1 cellular context compared by ENCODE assay signal in the genomic region with DNA sequence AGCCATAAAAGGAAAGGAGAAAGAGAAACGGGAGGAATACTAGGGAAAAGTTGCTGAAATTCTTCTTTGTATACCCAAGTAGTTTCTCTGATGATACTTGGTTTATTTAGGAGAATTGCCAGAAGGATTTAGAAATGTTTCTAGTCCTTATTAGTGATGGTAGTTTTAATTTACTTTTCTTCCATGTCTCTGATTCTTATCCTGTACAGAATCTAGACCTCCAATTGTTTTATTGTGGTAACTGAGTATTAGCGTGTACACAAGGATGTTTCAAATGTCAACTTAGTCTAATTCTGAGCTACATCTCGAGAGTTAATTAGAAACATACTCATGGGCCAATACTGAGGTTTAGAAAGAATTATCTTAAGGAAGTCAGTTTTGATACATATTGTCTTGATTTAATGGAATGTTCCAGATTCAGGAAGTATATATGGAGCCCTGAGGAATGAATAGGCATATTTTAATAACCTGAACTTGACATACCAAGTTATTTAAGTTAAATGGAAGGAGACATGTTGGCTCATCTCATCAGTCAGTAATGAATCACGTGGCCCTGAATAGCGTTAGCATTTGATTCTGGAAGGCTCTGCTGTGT.
TF ChIP-seq lines count a peak whose summit lies in the region.

No MANE protein-coding gene starts in this region.

TF ChIP-seq in SK-N-SH, 30 proteins besides CTCF, POLR2A, EP300 and RAD21 (continued from another document):
- TF ChIP-seq, protein P1, sequence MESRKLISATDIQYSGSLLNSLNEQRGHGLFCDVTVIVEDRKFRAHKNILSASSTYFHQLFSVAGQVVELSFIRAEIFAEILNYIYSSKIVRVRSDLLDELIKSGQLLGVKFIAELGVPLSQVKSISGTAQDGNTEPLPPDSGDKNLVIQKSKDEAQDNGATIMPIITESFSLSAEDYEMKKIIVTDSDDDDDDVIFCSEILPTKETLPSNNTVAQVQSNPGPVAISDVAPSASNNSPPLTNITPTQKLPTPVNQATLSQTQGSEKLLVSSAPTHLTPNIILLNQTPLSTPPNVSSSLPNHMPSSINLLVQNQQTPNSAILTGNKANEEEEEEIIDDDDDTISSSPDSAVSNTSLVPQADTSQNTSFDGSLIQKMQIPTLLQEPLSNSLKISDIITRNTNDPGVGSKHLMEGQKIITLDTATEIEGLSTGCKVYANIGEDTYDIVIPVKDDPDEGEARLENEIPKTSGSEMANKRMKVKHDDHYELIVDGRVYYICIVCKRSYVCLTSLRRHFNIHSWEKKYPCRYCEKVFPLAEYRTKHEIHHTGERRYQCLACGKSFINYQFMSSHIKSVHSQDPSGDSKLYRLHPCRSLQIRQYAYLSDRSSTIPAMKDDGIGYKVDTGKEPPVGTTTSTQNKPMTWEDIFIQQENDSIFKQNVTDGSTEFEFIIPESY (IDR thresholded peaks at IDR 0.05; ENCODE audit: borderline replicate concordance, low read depth): peak; percentile 78; the same call in 1 of the 2 replicates
- TF ChIP-seq, protein P2, sequence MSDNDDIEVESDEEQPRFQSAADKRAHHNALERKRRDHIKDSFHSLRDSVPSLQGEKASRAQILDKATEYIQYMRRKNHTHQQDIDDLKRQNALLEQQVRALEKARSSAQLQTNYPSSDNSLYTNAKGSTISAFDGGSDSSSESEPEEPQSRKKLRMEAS (IDR thresholded peaks at IDR 0.05; ENCODE audit: low read depth): peak; percentile 77
- TF ChIP-seq TAF1 (IDR thresholded peaks at IDR 0.05; ENCODE audit: borderline replicate concordance, low read depth, low read length): 0 out of 2 replicates have a peak, but pooled peaks have one; percentile 10
- TF ChIP-seq EZH2phosphoT487 (IDR thresholded peaks at IDR 0.05; ENCODE audit: borderline replicate concordance, low read depth): peak; percentile 49; the same call in 1 of the 2 replicates
- TF ChIP-seq FOXJ3 (CRISPR knock-in tag; IDR thresholded peaks at IDR 0.05): no peak
- TF ChIP-seq, protein P3, sequence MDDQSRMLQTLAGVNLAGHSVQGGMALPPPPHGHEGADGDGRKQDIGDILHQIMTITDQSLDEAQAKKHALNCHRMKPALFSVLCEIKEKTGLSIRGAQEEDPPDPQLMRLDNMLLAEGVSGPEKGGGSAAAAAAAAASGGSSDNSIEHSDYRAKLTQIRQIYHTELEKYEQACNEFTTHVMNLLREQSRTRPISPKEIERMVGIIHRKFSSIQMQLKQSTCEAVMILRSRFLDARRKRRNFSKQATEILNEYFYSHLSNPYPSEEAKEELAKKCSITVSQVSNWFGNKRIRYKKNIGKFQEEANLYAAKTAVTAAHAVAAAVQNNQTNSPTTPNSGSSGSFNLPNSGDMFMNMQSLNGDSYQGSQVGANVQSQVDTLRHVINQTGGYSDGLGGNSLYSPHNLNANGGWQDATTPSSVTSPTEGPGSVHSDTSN (IDR thresholded peaks at IDR 0.05): peak; percentile 93
- TF ChIP-seq, protein P4, sequence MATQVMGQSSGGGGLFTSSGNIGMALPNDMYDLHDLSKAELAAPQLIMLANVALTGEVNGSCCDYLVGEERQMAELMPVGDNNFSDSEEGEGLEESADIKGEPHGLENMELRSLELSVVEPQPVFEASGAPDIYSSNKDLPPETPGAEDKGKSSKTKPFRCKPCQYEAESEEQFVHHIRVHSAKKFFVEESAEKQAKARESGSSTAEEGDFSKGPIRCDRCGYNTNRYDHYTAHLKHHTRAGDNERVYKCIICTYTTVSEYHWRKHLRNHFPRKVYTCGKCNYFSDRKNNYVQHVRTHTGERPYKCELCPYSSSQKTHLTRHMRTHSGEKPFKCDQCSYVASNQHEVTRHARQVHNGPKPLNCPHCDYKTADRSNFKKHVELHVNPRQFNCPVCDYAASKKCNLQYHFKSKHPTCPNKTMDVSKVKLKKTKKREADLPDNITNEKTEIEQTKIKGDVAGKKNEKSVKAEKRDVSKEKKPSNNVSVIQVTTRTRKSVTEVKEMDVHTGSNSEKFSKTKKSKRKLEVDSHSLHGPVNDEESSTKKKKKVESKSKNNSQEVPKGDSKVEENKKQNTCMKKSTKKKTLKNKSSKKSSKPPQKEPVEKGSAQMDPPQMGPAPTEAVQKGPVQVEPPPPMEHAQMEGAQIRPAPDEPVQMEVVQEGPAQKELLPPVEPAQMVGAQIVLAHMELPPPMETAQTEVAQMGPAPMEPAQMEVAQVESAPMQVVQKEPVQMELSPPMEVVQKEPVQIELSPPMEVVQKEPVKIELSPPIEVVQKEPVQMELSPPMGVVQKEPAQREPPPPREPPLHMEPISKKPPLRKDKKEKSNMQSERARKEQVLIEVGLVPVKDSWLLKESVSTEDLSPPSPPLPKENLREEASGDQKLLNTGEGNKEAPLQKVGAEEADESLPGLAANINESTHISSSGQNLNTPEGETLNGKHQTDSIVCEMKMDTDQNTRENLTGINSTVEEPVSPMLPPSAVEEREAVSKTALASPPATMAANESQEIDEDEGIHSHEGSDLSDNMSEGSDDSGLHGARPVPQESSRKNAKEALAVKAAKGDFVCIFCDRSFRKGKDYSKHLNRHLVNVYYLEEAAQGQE (IDR thresholded peaks at IDR 0.05; ENCODE audit: low read depth, low read length): no peak
- 0 out of 2 replicates have a peak, but pooled peaks have one; percentile 31 for TF ChIP-seq SIN3A (IDR thresholded peaks at IDR 0.05; ENCODE audit: borderline replicate concordance, low read depth, low read length)
- TF ChIP-seq GATA2 (CRISPR knock-in tag; IDR thresholded peaks at IDR 0.05): no peak
- TF ChIP-seq, protein P5, sequence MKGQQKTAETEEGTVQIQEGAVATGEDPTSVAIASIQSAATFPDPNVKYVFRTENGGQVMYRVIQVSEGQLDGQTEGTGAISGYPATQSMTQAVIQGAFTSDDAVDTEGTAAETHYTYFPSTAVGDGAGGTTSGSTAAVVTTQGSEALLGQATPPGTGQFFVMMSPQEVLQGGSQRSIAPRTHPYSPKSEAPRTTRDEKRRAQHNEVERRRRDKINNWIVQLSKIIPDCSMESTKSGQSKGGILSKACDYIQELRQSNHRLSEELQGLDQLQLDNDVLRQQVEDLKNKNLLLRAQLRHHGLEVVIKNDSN (IDR thresholded peaks at IDR 0.05; ENCODE audit: borderline replicate concordance, low read depth): peak; percentile 72
- peak; percentile 100 for TF ChIP-seq TCF12 (IDR thresholded peaks at IDR 0.05)
- TF ChIP-seq CHD2 (IDR thresholded peaks at IDR 0.05; ENCODE audit: low read length, partially characterized antibody): no peak
- peak; percentile 56; the same call in 1 of the 2 replicates for TF ChIP-seq MEF2A (IDR thresholded peaks at IDR 0.05; ENCODE audit: borderline replicate concordance, low read depth)
- TF ChIP-seq YY1 (IDR thresholded peaks at IDR 0.05; ENCODE audit: low read depth): peak; percentile 69; the same call in 1 of the 2 replicates
